ENCODE assay signal across 9 cellular contexts in the genomic region with DNA sequence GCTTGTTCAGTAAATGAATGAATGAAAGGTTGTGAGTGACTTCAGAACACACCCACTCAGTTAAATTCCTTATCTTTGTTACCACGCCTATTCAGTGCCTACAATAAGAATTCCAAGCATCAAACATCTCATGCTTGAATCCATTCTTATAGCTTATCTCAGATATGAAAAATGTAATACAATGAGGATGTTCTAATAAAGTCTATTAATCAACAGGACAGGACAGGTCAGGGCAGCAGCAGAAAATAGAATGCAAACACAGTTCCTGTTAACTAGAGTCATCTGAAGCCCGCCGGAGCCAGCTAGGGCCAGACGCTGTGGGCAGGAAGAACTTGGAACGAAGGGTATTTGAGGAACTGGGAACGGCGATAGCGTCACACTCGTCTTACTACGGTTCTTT. TPM values are rescaled to one million over a fixed set of nuclear protein-coding genes. Genes with fewer than 3 reads are reported as not detected.
DNase-seq lines count a peak whose midpoint lies in the region; ATAC-seq and TF ChIP-seq lines count a peak whose summit lies in the region.
"Had no signal": no experiment of that assay in that cellular context is flagged by ENCODE, and none has a peak within 500 bp of the region (broad histone marks: within the 10 kb centered on the region; RNA-seq: fewer than 3 reads in every experiment).

No MANE protein-coding gene starts in this region.

- no peak overlapping the region for H2AK9ac ChIP-seq in IMR-90 (replicated peaks; ENCODE audit: low read depth, low read length, poor library complexity)

- no peak overlapping the region for H3K14ac ChIP-seq in IMR-90 (replicated peaks; ENCODE audit: low read depth, low read length)

- H3K27ac ChIP-seq in IMR-90 (ENCODE audit: insufficient read depth, low read length) (0 out of 2 replicates have a peak overlapping the region, but pooled peaks have one; percentile 0), brain microvascular endothelial cell (peak overlapping the region; percentile 61), lower lobe of right lung (peak overlapping the region; percentile 56), stomach (peak overlapping the region in 2 of 5 donors; percentile 1 to 26)

- peak overlapping the region; percentile 87; the same call in 1 of the 3 replicates for H2BK15ac ChIP-seq in IMR-90 (ENCODE audit: low read depth, low read length)

- H4K91ac ChIP-seq in IMR-90 (ENCODE audit: insufficient read depth, low read depth, low read length): no peak overlapping the region; the same call in 1 of the 2 replicates

- peak overlapping the region; percentile 5; the same call in 1 of the 2 replicates for H3K18ac ChIP-seq in IMR-90 (ENCODE audit: low read depth, low read length)

- BruUV-seq in IMR-90 (replicated peaks; lab: Mats Ljungman, UMichigan): no TSS peak

- H3K4ac ChIP-seq in IMR-90 (ENCODE audit: low read depth, low read length): no peak overlapping the region

- in situ Hi-C loops in IMR-90 (cut with MboI; ENCODE audit: low sequenced_read_pairs) (no loop called here), brain microvascular endothelial cell (cut with HindIII; ENCODE audit: low pct_ligation_motif_present, low sequenced_read_pairs) (no loop called here)

- WGBS in IMR-90 (ENCODE audit: extremely low coverage in 2 of 2, insufficient read length in 1 of 2), 2 experiments: no CpG with 5 or more reads among the region's 10 CpGs
- WGBS in stomach, 5 donors: 37 to 61% (median 49%) methylated on average over 10 of the region's 10 CpGs

- intact Hi-C loops in IMR-90 (cut with micrococcal nuclease) (no loop called here), lower lobe of right lung (cut with DNase I) (no loop called here), stomach (cut with DNase I; ENCODE audit: low total_unique reads) (no loop called here)

- H2BK20ac ChIP-seq in IMR-90 (ENCODE audit: low read depth, low read length): peak overlapping the region; percentile 7; the same call in 1 of the 2 replicates

- H3K36me3 ChIP-seq in IMR-90 (ENCODE audit: control insufficient read depth, insufficient read depth, low read length) (peaks cover 3% of the 10 kb centered on the region; the same call in 1 of the 2 replicates), brain microvascular endothelial cell (replicated peaks) (no peaks in the 10 kb centered on the region), lower lobe of right lung (peaks cover 46% of the 10 kb centered on the region), stomach (peaks cover 20 to 77% (median 48%) of the 10 kb centered on the region in 4 donors)

- dilution Hi-C loops in IMR-90 (cut with HindIII; ENCODE audit: low sequenced_read_pairs, unreplicated experiment): no loop called here

- POLR2A ChIA-PET in IMR-90 (lab: Charles Lee; ENCODE audit: unreplicated experiment): no interaction called here

- H3K56ac ChIP-seq in IMR-90 (ENCODE audit: extremely low read depth, insufficient read depth, low read length): no peak overlapping the region

- H3K4me3 ChIP-seq in IMR-90 (ENCODE audit: insufficient read depth, low read depth, low read length) (no peak overlapping the region), brain microvascular endothelial cell (ENCODE audit: low read depth, low read length) (no peak overlapping the region), lower lobe of right lung (no peak overlapping the region), stomach (no peak overlapping the region)

- H4K8ac ChIP-seq in IMR-90 (ENCODE audit: low read depth in 2 of 2, low read length in 2 of 2): peak overlapping the region; percentile 51 to 53; a peak in 3 of 4 replicates

- no peak overlapping the region for H3K23ac ChIP-seq in IMR-90 (ENCODE audit: low read depth, low read length)

- no peaks in the 10 kb centered on the region for H3K9me3 ChIP-seq in IMR-90 (ENCODE audit: control insufficient read depth, insufficient read depth, low read length)
- no peaks in the 10 kb centered on the region for H3K9me3 ChIP-seq in lower lobe of right lung
- no peaks in the 10 kb centered on the region for H3K9me3 ChIP-seq in stomach

- peaks cover 43% of the 10 kb centered on the region for H3K9me1 ChIP-seq in IMR-90 (ENCODE audit: insufficient read depth, low read length)

- no peak overlapping the region for H2AK5ac ChIP-seq in IMR-90 (ENCODE audit: low read depth, low read length)

- TF ChIP-seq EP300 in stomach (IDR thresholded peaks at IDR 0.05): no peak

- TF ChIP-seq CTCF in IMR-90 (conservative IDR thresholded peaks at IDR 0.05; ENCODE audit: low read depth, low read length) (no peak), brain microvascular endothelial cell (IDR thresholded peaks at IDR 0.05; ENCODE audit: low read depth, low read length, missing control alignments) (no peak), lower lobe of right lung (IDR thresholded peaks at IDR 0.05) (no peak), stomach (IDR thresholded peaks at IDR 0.05) (no peak)

- TF ChIP-seq RAD21 in IMR-90 (IDR thresholded peaks at IDR 0.05; ENCODE audit: low read length): no peak

- TF ChIP-seq POLR2A in IMR-90 (IDR thresholded peaks at IDR 0.05; ENCODE audit: low read depth, low read length) (no peak), stomach (IDR thresholded peaks at IDR 0.05) (no peak)

- H3K4me1 ChIP-seq in IMR-90 (ENCODE audit: control insufficient read depth, insufficient read depth, low read length) (peaks cover 37% of the 10 kb centered on the region), lower lobe of right lung (peaks cover 15% of the 10 kb centered on the region), stomach (peaks cover 5 to 23% (median 11%) of the 10 kb centered on the region in 4 donors)

- H4K5ac ChIP-seq in IMR-90 (ENCODE audit: low read depth, low read length): no peak overlapping the region

- H2AFZ ChIP-seq in IMR-90 (replicated peaks; ENCODE audit: low read length, poor library complexity): no peak overlapping the region

- H2BK5ac ChIP-seq in IMR-90 (ENCODE audit: low read depth, low read length, poor library complexity, severe bottlenecking): peak overlapping the region; percentile 45

- H3K27me3 ChIP-seq in IMR-90 (ENCODE audit: control insufficient read depth, insufficient read depth, low read length) (no peaks in the 10 kb centered on the region), brain microvascular endothelial cell (replicated peaks) (no peaks in the 10 kb centered on the region), lower lobe of right lung (ENCODE audit: low read depth) (no peaks in the 10 kb centered on the region), stomach (no peaks in the 10 kb centered on the region)

- H3K4me2 ChIP-seq in IMR-90 (ENCODE audit: low read depth, low read length): no peak overlapping the region; the same call in 1 of the 2 replicates

- H3K9ac ChIP-seq in IMR-90 (ENCODE audit: low read depth, low read length): no peak overlapping the region

- peak; percentile 21 for ATAC-seq in IMR-90 (ENCODE audit: low read depth)
- ATAC-seq in lower lobe of right lung: peak; percentile 63 to 73
- ATAC-seq in GM18517 (IDR thresholded peaks at IDR 0.05; ENCODE audit: unreplicated experiment): no peak

- H3K79me1 ChIP-seq in IMR-90 (ENCODE audit: low read depth in 1 of 2, low read length in 2 of 2): peaks cover 0 to 6% of the 10 kb centered on the region in 2 experiments; a peak in 2 of 4 replicates

- H4K20me1 ChIP-seq in IMR-90 (ENCODE audit: insufficient read depth, low read length): peaks cover 4% of the 10 kb centered on the region; the same call in 1 of the 2 replicates

- DNase-seq in IMR-90 (peak; percentile 63), brain microvascular endothelial cell (peak; percentile 82), lower lobe of right lung (peak; percentile 77), stomach (peak; percentile 34), foreskin melanocyte (no peak)
- DNase-seq in activated effector memory CD4-positive, alpha-beta T cell treated with anti-CD3 and anti-CD28 coated beads, Interleukin-2, amount 50 U/mL, for 16 hours: no peak
- DNase-seq in central memory CD4-positive, alpha-beta T cell: no peak
- DNase-seq: activated CD4-positive, CD25-positive, alpha-beta regulatory T cell had no signal

- H2BK120ac ChIP-seq in IMR-90 (ENCODE audit: low read depth, low read length): peak overlapping the region; percentile 67

- CTCF ChIA-PET in IMR-90 (lab: Yijun Ruan, JAX): interaction anchor here (0.9 to 1.5 kb wide), 2 partner anchors 14 to 47 kb away, joined by 3 to 5 read pairs; no protein-coding TSS in a partner anchor

TF ChIP-seq in IMR-90, 13 proteins besides CTCF, POLR2A, EP300 and RAD21:
- TF ChIP-seq CHD1 (IDR thresholded peaks at IDR 0.05; ENCODE audit: low read depth, low read length): no peak
- TF ChIP-seq MXI1 (IDR thresholded peaks at IDR 0.05; ENCODE audit: borderline replicate concordance, low read depth, low read length): no peak
- TF ChIP-seq RFX5 (IDR thresholded peaks at IDR 0.05; ENCODE audit: low read depth, low read length): no peak
- no peak for TF ChIP-seq USF2 (IDR thresholded peaks at IDR 0.05; ENCODE audit: low read depth, low read length)
- no peak for TF ChIP-seq CEBPB (IDR thresholded peaks at IDR 0.05; ENCODE audit: low read depth, low read length)
TF ChIP-seq in IMR-90: peak in this region for 0.

RNA-seq across cellular contexts. Expression of gene SEL1L3, which starts 48.5 kb away (rescaled TPM):
- total RNA-seq in IMR-90 (2012; rRNA removed) (31.7 and 43.7 TPM in 2 replicates), lower lobe of right lung (70.5 TPM), stomach (100 to 1,000 TPM in 3 of 5 donors, 10 to 100 TPM in 1, 1 to 10 TPM in 1; 4.1 to 173 (median 113) TPM)
- polyA plus RNA-seq in IMR-90 (2012; rRNA removed) (13.1 and 16.4 TPM in 2 replicates), stomach (10 to 100 TPM; 16.6 to 48.1 (median 21.5) TPM)
- 5.4 and 6.4 TPM in 2 replicates for polyA plus RNA-seq in IMR-90 (2012; cell fraction: cytosol; rRNA removed)
- polyA plus RNA-seq in IMR-90 (2012; cell fraction: nucleus; rRNA removed; ENCODE audit: low replicate concordance): 5.6 and 13.5 TPM in 2 replicates

Comparison
In these comparisons a context has a peak if more than half of its experiments do, and no peak if none do; other contexts are left out.
1. DNase-seq: peak in IMR-90 (single experiment), brain microvascular endothelial cell (single experiment), lower lobe of right lung (single experiment) and stomach (single experiment); none in foreskin melanocyte (single experiment), activated effector memory CD4-positive, alpha-beta T cell treated with anti-CD3 and anti-CD28 coated beads, Interleukin-2, amount 50 U/mL, for 16 hours (single experiment) and central memory CD4-positive, alpha-beta T cell (single experiment).